ENCODE assay signal across 8 cellular contexts in genomic region chr22:21632237-21632895, GRCh38.
DNase-seq lines count a peak whose midpoint lies in the region; ATAC-seq and TF ChIP-seq lines count a peak whose summit lies in the region.

A gene with protein sequence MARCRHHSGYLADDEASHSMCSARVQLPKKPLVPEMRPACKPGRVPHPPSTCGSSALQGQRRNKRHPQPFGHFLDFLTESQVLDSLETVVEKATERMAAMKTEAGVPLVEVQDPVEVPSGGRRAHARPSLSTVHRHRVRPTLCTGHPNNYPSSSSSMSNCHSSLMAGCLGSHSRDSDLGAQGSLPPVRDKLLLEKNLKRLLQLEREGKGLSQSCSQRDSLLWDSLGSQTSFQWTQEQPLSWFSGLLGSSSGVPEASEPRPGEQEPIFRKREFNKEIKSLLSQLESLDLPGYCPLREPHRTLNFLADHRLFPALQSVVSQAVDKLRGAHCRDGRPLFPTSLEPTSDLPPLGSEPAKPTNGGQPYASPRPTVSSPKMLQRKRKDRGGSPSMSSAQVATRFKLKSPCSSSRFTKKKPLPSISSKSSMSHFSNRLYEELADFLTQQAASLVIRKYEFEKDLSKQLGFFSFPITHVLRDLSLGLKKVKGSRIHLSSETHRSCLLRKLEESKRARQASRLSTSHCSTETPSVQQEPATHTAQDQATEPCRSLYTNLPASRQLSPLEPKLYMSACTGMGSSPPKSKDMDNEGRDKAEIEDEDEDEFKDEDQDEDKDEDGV (plus strand): TSS chr22:21632760. CDS start chr22:21633182, 422 bp downstream.

- DNase-seq in HEK293T (ENCODE audit: extremely low spot score), result peak; percentile 61
- DNase-seq in SHP77 (lab: John Stamatoyannopoulos, UW), result peak; percentile 91 to 93
- DNase-seq in activated naive CD4-positive, alpha-beta T cell treated with Interleukin-2 at 50 U/mL for 16 hours, result peak; percentile 71
- DNase-seq in stimulated activated CD4-positive, alpha-beta T cell treated with anti-CD3 and anti-CD28 coated beads, Interleukin-4, amount 100 ng/mL, for 4 hours, result peak; percentile 49 to 62
- no peak for DNase-seq in NCI-H345 treated with DMSO at 0.1 percent for 48 hours (lab: John Stamatoyannopoulos, UW; ENCODE audit: unreplicated experiment)
- DNase-seq in T1000 (lab: John Stamatoyannopoulos, UW), result no peak

- CTCF ChIA-PET in HEK293T (lab: Yijun Ruan, JAX), result interaction anchor here (4.7 kb wide), 1 partner anchor 10 kb away, joined by 63 read pairs; the partner anchor contains the start of gene SDF2L1

- POLR2A ChIA-PET in HEK293T (lab: Yijun Ruan, JAX), result interaction anchor here (1.0 kb wide), 1 partner anchor 11 kb away, joined by 3 read pairs; no protein-coding TSS in a partner anchor

- no peak for ATAC-seq in HG03139 (IDR thresholded peaks at IDR 0.05; ENCODE audit: unreplicated experiment)
- no peak for ATAC-seq in GM18867 (IDR thresholded peaks at IDR 0.05; ENCODE audit: unreplicated experiment)

TF ChIP-seq in HEK293T, 16 proteins besides CTCF, POLR2A, EP300 and RAD21:
- no peak for TF ChIP-seq SUZ12 (IDR thresholded peaks at IDR 0.05)
- no peak for TF ChIP-seq ZNF384 (IDR thresholded peaks at IDR 0.05)
- TF ChIP-seq TARDBP (IDR thresholded peaks at IDR 0.05), result no peak
- TF ChIP-seq ARNT (IDR thresholded peaks at IDR 0.05), result no peak
- TF ChIP-seq CTBP1 (IDR thresholded peaks at IDR 0.05; ENCODE audit: borderline replicate concordance), result no peak
- TF ChIP-seq ELF4 (IDR thresholded peaks at IDR 0.05), result no peak
- TF ChIP-seq BHLHE40 (IDR thresholded peaks at IDR 0.05; ENCODE audit: borderline replicate concordance), result no peak
- TF ChIP-seq HDGF (IDR thresholded peaks at IDR 0.05; ENCODE audit: borderline replicate concordance), result no peak
- TF ChIP-seq FOXA1 (IDR thresholded peaks at IDR 0.05), result no peak
- no peak for TF ChIP-seq L3MBTL2 (conservative IDR thresholded peaks at IDR 0.05)
- no peak for TF ChIP-seq LEF1 (IDR thresholded peaks at IDR 0.05; ENCODE audit: borderline replicate concordance)
- no peak for TF ChIP-seq FOXM1 (IDR thresholded peaks at IDR 0.05; ENCODE audit: borderline replicate concordance)
- TF ChIP-seq NFRKB (IDR thresholded peaks at IDR 0.05), result no peak
- TF ChIP-seq FOXK2 (IDR thresholded peaks at IDR 0.05), result no peak

Comparison
In these comparisons a context has a peak if more than half of its experiments do, and no peak if none do; other contexts are left out.
1. DNase-seq: peak in HEK293T (single experiment), SHP77 (2 of 2), activated naive CD4-positive, alpha-beta T cell treated with Interleukin-2 at 50 U/mL for 16 hours (single experiment) and stimulated activated CD4-positive, alpha-beta T cell treated with anti-CD3 and anti-CD28 coated beads, Interleukin-4, amount 100 ng/mL, for 4 hours (2 of 2); none in NCI-H345 treated with DMSO at 0.1 percent for 48 hours (single experiment) and T1000 (single experiment).